In genomic region chr3:51519848-51520247, GRCh38 we compare ENCODE assay signal across 17 cellular contexts. TPM values are rescaled to one million over a fixed set of nuclear protein-coding genes. Genes with fewer than 3 reads are reported as not detected.
DNase-seq lines count a peak whose midpoint lies in the region; ATAC-seq and TF ChIP-seq lines count a peak whose summit lies in the region.
"Had no signal": no experiment of that assay in that cellular context is flagged by ENCODE, and none has a peak within 500 bp of the region (broad histone marks: within the 10 kb centered on the region; RNA-seq: fewer than 3 reads in every experiment).

No MANE protein-coding gene starts in this region.

- DNase-seq in COLO829 (ENCODE audit: low spot score): peak; percentile 99
- no peak for DNase-seq in activated B cell treated with CpG ODN at 0.5 μM for 24 hours
- DNase-seq in medulla oblongata (ENCODE audit: extremely low spot score): peak; percentile 68
- no peak for DNase-seq in sciatic nerve (ENCODE audit: low spot score)
- no peak for DNase-seq in left cardiac atrium
- no peak for DNase-seq in activated CD8-positive, alpha-beta memory T cell treated with anti-CD3 and anti-CD28 coated beads, Interleukin-2, amount 10 ng/mL, durations not matched to agents 7 days and 5 days
- DNase-seq in activated CD4-positive, alpha-beta T cell treated with anti-CD3 and anti-CD28 coated beads, Interleukin-2, amount 50 U/mL, for 1 hour: no peak
- no peak for DNase-seq in activated CD4-positive, alpha-beta T cell treated with anti-CD3 and anti-CD28 coated beads, Interleukin-2, amount 10 ng/mL, durations not matched to agents 24 days and 14 days
- DNase-seq: ACHN; C1 segment of cervical spinal cord; CD4-positive, alpha-beta T cell; DMS153; DMS79 treated with DMSO at 0.1 percent for 48 hours; EL; GOT3; H9 had no signal

- no peak for ATAC-seq in activated B cell treated with CpG ODN at 0.5 μM for 24 hours (ENCODE audit: low read depth)
- peak; percentile 13 for ATAC-seq in sciatic nerve
- no peak for ATAC-seq in left cardiac atrium
- no peak for ATAC-seq in activated CD8-positive, alpha-beta memory T cell treated with anti-CD3 and anti-CD28 coated beads, Interleukin-2, amount 10 ng/mL, durations not matched to agents 7 days and 5 days

- no peak overlapping the region for H3K4me3 Mint-ChIP-seq in activated B cell treated with CpG ODN at 0.5 μM for 24 hours
- no peak overlapping the region for H3K4me3 Mint-ChIP-seq in activated CD8-positive, alpha-beta memory T cell treated with anti-CD3 and anti-CD28 coated beads, Interleukin-2, amount 10 ng/mL, durations not matched to agents 7 days and 5 days
- no peak overlapping the region for H3K4me3 Mint-ChIP-seq in activated CD4-positive, alpha-beta T cell treated with anti-CD3 and anti-CD28 coated beads, Interleukin-2, amount 10 ng/mL, durations not matched to agents 24 days and 14 days
- H3K4me3 Mint-ChIP-seq: B cell; CD4-positive, alpha-beta T cell; H9 had no signal

- CTCF ChIA-PET in activated B cell treated with CpG ODN at 0.5 μM for 24 hours (lab: Charles Lee): interaction anchor here (0.7 kb wide), 1 partner anchor 18 kb away, joined by 3 read pairs; no protein-coding TSS in a partner anchor
- CTCF ChIA-PET in activated CD8-positive, alpha-beta memory T cell treated with anti-CD3 and anti-CD28 coated beads, Interleukin-2, amount 10 ng/mL, durations not matched to agents 7 days and 5 days (lab: Charles Lee): interaction anchor here (1.2 kb wide), 1 partner anchor 20 kb away, joined by 3 read pairs; the partner anchor contains the start of gene DCAF1

- intact Hi-C loops in activated B cell treated with CpG ODN at 0.5 μM for 24 hours (cut with micrococcal nuclease) (no loop called here), sciatic nerve (cut with DNase I) (no loop called here), left cardiac atrium (cut with DNase I) (no loop called here)
- intact Hi-C loops in activated CD4-positive, alpha-beta T cell treated with anti-CD3 and anti-CD28 coated beads, Interleukin-2, amount 10 ng/mL, durations not matched to agents 24 days and 14 days (cut with micrococcal nuclease): no loop called here

- H3K4me1 Mint-ChIP-seq in activated B cell treated with CpG ODN at 0.5 μM for 24 hours: peaks cover 27% of the 10 kb centered on the region
- peaks cover 2% of the 10 kb centered on the region for H3K4me1 Mint-ChIP-seq in activated CD8-positive, alpha-beta memory T cell treated with anti-CD3 and anti-CD28 coated beads, Interleukin-2, amount 10 ng/mL, durations not matched to agents 7 days and 5 days
- H3K4me1 Mint-ChIP-seq in activated CD4-positive, alpha-beta T cell treated with anti-CD3 and anti-CD28 coated beads, Interleukin-2, amount 10 ng/mL, durations not matched to agents 24 days and 14 days: peaks cover 4% of the 10 kb centered on the region
- H3K4me1 Mint-ChIP-seq: H9 had no signal

- H3K27ac Mint-ChIP-seq in activated B cell treated with CpG ODN at 0.5 μM for 24 hours: peak overlapping the region; percentile 41
- no peak overlapping the region for H3K27ac Mint-ChIP-seq in activated CD8-positive, alpha-beta memory T cell treated with anti-CD3 and anti-CD28 coated beads, Interleukin-2, amount 10 ng/mL, durations not matched to agents 7 days and 5 days
- H3K27ac Mint-ChIP-seq in activated CD4-positive, alpha-beta T cell treated with anti-CD3 and anti-CD28 coated beads, Interleukin-2, amount 10 ng/mL, durations not matched to agents 24 days and 14 days: no peak overlapping the region
- H3K27ac Mint-ChIP-seq: B cell; CD4-positive, alpha-beta T cell; H9 had no signal

- H3K9me3 Mint-ChIP-seq in activated B cell treated with CpG ODN at 0.5 μM for 24 hours: no peaks in the 10 kb centered on the region
- H3K9me3 Mint-ChIP-seq in activated CD8-positive, alpha-beta memory T cell treated with anti-CD3 and anti-CD28 coated beads, Interleukin-2, amount 10 ng/mL, durations not matched to agents 7 days and 5 days (ENCODE audit: low read depth): no peaks in the 10 kb centered on the region
- H3K9me3 Mint-ChIP-seq in activated CD4-positive, alpha-beta T cell treated with anti-CD3 and anti-CD28 coated beads, Interleukin-2, amount 10 ng/mL, durations not matched to agents 24 days and 14 days: no peaks in the 10 kb centered on the region
- H3K9me3 Mint-ChIP-seq: CD4-positive, alpha-beta T cell; H9 had no signal

- POLR2A ChIA-PET in activated B cell treated with CpG ODN at 0.5 μM for 24 hours (lab: Charles Lee): interaction anchor here (0.5 to 3.5 kb wide), 3 partner anchors 16 to 162 kb away, joined by 3 to 48 read pairs (median 4); partner anchors contain the start of gene DCAF1

- H3K36me3 Mint-ChIP-seq in activated B cell treated with CpG ODN at 0.5 μM for 24 hours (ENCODE audit: low read depth): no peaks in the 10 kb centered on the region
- no peaks in the 10 kb centered on the region for H3K36me3 Mint-ChIP-seq in activated CD8-positive, alpha-beta memory T cell treated with anti-CD3 and anti-CD28 coated beads, Interleukin-2, amount 10 ng/mL, durations not matched to agents 7 days and 5 days
- no peaks in the 10 kb centered on the region for H3K36me3 Mint-ChIP-seq in activated CD4-positive, alpha-beta T cell treated with anti-CD3 and anti-CD28 coated beads, Interleukin-2, amount 10 ng/mL, durations not matched to agents 24 days and 14 days (ENCODE audit: low read depth)

- no peak for TF ChIP-seq CTCF in activated B cell treated with CpG ODN at 0.5 μM for 24 hours (IDR thresholded peaks at IDR 0.05)

- no peaks in the 10 kb centered on the region for H3K27me3 Mint-ChIP-seq in activated B cell treated with CpG ODN at 0.5 μM for 24 hours
- H3K27me3 Mint-ChIP-seq in activated CD8-positive, alpha-beta memory T cell treated with anti-CD3 and anti-CD28 coated beads, Interleukin-2, amount 10 ng/mL, durations not matched to agents 7 days and 5 days: no peaks in the 10 kb centered on the region
- H3K27me3 Mint-ChIP-seq in activated CD4-positive, alpha-beta T cell treated with anti-CD3 and anti-CD28 coated beads, Interleukin-2, amount 10 ng/mL, durations not matched to agents 24 days and 14 days: peaks cover 6% of the 10 kb centered on the region
- H3K27me3 Mint-ChIP-seq: B cell; CD4-positive, alpha-beta T cell had no signal

RNA-seq across cellular contexts. Expression of gene RAD54L2, which starts 18.7 kb away (rescaled TPM):
- total RNA-seq in activated B cell treated with CpG ODN at 0.5 μM for 24 hours (34.3 and 39.3 TPM in 2 replicates), sciatic nerve (30.3 TPM), left cardiac atrium (10 to 100 TPM in 1 of 2 donors, 1 to 10 TPM in 1; 9.1 to 15.0 TPM)
- 10 to 100 TPM; 34.0 to 35.1 TPM for total RNA-seq in activated CD8-positive, alpha-beta memory T cell treated with anti-CD3 and anti-CD28 coated beads, Interleukin-2, amount 10 ng/mL, durations not matched to agents 7 days and 5 days
- 43.0 and 44.0 TPM in 2 replicates for total RNA-seq in activated CD4-positive, alpha-beta T cell treated with anti-CD3 and anti-CD28 coated beads, Interleukin-2, amount 10 ng/mL, durations not matched to agents 24 days and 14 days

RNA-seq across cellular contexts. Expression of gene DCAF1, which starts 20.0 kb away (rescaled TPM):
- total RNA-seq in activated B cell treated with CpG ODN at 0.5 μM for 24 hours: 33.1 and 37.4 TPM in 2 replicates
- total RNA-seq in sciatic nerve: 19.8 TPM
- 10 to 100 TPM; 14.3 to 16.4 TPM for total RNA-seq in left cardiac atrium
- 10 to 100 TPM; 34.9 to 41.7 TPM for total RNA-seq in activated CD8-positive, alpha-beta memory T cell treated with anti-CD3 and anti-CD28 coated beads, Interleukin-2, amount 10 ng/mL, durations not matched to agents 7 days and 5 days
- total RNA-seq in activated CD4-positive, alpha-beta T cell treated with anti-CD3 and anti-CD28 coated beads, Interleukin-2, amount 10 ng/mL, durations not matched to agents 24 days and 14 days: 48.4 and 49.3 TPM in 2 replicates

Comparison
In these comparisons a context has a peak if more than half of its experiments do, and no peak if none do; other contexts are left out.
1. DNase-seq: peak in COLO829 (single experiment) and medulla oblongata (single experiment); none in activated B cell treated with CpG ODN at 0.5 μM for 24 hours (single experiment), sciatic nerve (single experiment), left cardiac atrium (single experiment), activated CD8-positive, alpha-beta memory T cell treated with anti-CD3 and anti-CD28 coated beads, Interleukin-2, amount 10 ng/mL, durations not matched to agents 7 days and 5 days (single experiment), activated CD4-positive, alpha-beta T cell treated with anti-CD3 and anti-CD28 coated beads, Interleukin-2, amount 50 U/mL, for 1 hour (single experiment) and activated CD4-positive, alpha-beta T cell treated with anti-CD3 and anti-CD28 coated beads, Interleukin-2, amount 10 ng/mL, durations not matched to agents 24 days and 14 days (single experiment).